In genomic region chr12:106118-106561, GRCh38 we compare ENCODE assay signal across 9 cellular contexts. TPM values are rescaled to one million over a fixed set of nuclear protein-coding genes. Genes with fewer than 3 reads are reported as not detected.
A peak's percentile ranks its signal among the peaks of the same experiment; 100 is the strongest.
DNase-seq lines count a peak whose midpoint lies in the region; ATAC-seq lines count a peak whose summit lies in the region.
"Had no signal": no experiment of that assay in that cellular context is flagged by ENCODE, and none has a peak within 500 bp of the region (broad histone marks: within the 10 kb centered on the region; RNA-seq: fewer than 3 reads in every experiment).

No MANE protein-coding gene starts in this region.

- H3K79me2 ChIP-seq in Karpas-422 (ENCODE audit: low read length): no peaks in the 10 kb centered on the region

- DNase-seq in Karpas-422 (peak; percentile 70), germinal center (ENCODE audit: low spot score) (peak; percentile 81), immature natural killer cell (no peak), H4 (ENCODE audit: low spot score) (no peak), NOMO-1 treated with dmso at 0.1 percent for 144 hours (lab: John Stamatoyannopoulos, UW; ENCODE audit: unreplicated experiment) (no peak)
- no peak for DNase-seq in naive thymus-derived CD4-positive, alpha-beta T cell

- CTCF ChIA-PET in naive thymus-derived CD4-positive, alpha-beta T cell (lab: Charles Lee): no interaction called here

- H3K27me3 Mint-ChIP-seq in immature natural killer cell (ENCODE audit: low read depth in 3 of 3): peaks cover 4 to 12% (median 5%) of the 10 kb centered on the region in 3 donors
- peaks cover 0 to 8% (median 0%) of the 10 kb centered on the region in 5 donors for H3K27me3 Mint-ChIP-seq in naive thymus-derived CD4-positive, alpha-beta T cell

- no peak overlapping the region; the same call in 1 of the 2 replicates for H2AFZ ChIP-seq in Karpas-422 (ENCODE audit: low read length)

- POLR2A ChIA-PET in naive thymus-derived CD4-positive, alpha-beta T cell (lab: Charles Lee): no interaction called here

- peaks cover 0 to 3% (median 0%) of the 10 kb centered on the region in 3 donors for H3K36me3 Mint-ChIP-seq in immature natural killer cell
- no peaks in the 10 kb centered on the region for H3K36me3 Mint-ChIP-seq in naive thymus-derived CD4-positive, alpha-beta T cell

- no peaks in the 10 kb centered on the region for H3K9me3 Mint-ChIP-seq in immature natural killer cell
- peaks cover 0 to 2% (median 0%) of the 10 kb centered on the region in 11 donors for H3K9me3 Mint-ChIP-seq in naive thymus-derived CD4-positive, alpha-beta T cell
- H3K9me3 Mint-ChIP-seq: dendritic cell treated with granulocyte-macrophage colony-stimulating factor and Interleukin-4, amounts not matched to agents 40 ng/mL and 50 ng/mL, for 4 days had no signal

- peaks cover 5 to 7% of the 10 kb centered on the region in 2 donors for H3K4me1 Mint-ChIP-seq in immature natural killer cell
- H3K4me1 Mint-ChIP-seq in naive thymus-derived CD4-positive, alpha-beta T cell: peaks cover 12 to 42% (median 22%) of the 10 kb centered on the region in 7 donors

- H3K27ac Mint-ChIP-seq in immature natural killer cell: no peak overlapping the region
- H3K27ac Mint-ChIP-seq in naive thymus-derived CD4-positive, alpha-beta T cell: peak overlapping the region in 1 of 9 donors; percentile 52
- H3K27ac Mint-ChIP-seq: dendritic cell treated with granulocyte-macrophage colony-stimulating factor and Interleukin-4, amounts not matched to agents 40 ng/mL and 50 ng/mL, for 4 days had no signal

- H3K9me2 ChIP-seq in Karpas-422 (replicated peaks; ENCODE audit: insufficient read depth, low read length): no peaks in the 10 kb centered on the region

- peak; percentile 74 for ATAC-seq in GM18499 (IDR thresholded peaks at IDR 0.05; ENCODE audit: insufficient read depth, unreplicated experiment)
- ATAC-seq in GM21619 (IDR thresholded peaks at IDR 0.05; ENCODE audit: unreplicated experiment): peak; percentile 98
- ATAC-seq in naive thymus-derived CD4-positive, alpha-beta T cell: no peak

- H3K27ac ChIP-seq in Karpas-422 (ENCODE audit: low read length): no peak overlapping the region
- H3K27ac ChIP-seq in naive thymus-derived CD4-positive, alpha-beta T cell (ENCODE audit: low read depth, low read length): no peak overlapping the region

- H3K4me2 ChIP-seq in Karpas-422 (ENCODE audit: low read depth, low read length, poor library complexity, severe bottlenecking): peak overlapping the region; percentile 1

- no peaks in the 10 kb centered on the region for H4K20me1 ChIP-seq in Karpas-422 (ENCODE audit: insufficient read depth, low read depth, low read length)

- H3K27me3 ChIP-seq in Karpas-422 (ENCODE audit: low read length): no peaks in the 10 kb centered on the region
- H3K27me3 ChIP-seq in naive thymus-derived CD4-positive, alpha-beta T cell (ENCODE audit: control insufficient read depth in 2 of 2, insufficient read depth in 2 of 2, low read length in 2 of 2): no peaks in the 10 kb centered on the region

- H3K4me3 ChIP-seq in Karpas-422 (ENCODE audit: low read length): no peak overlapping the region
- no peak overlapping the region for H3K4me3 ChIP-seq in naive thymus-derived CD4-positive, alpha-beta T cell (ENCODE audit: low read length)

- no peaks in the 10 kb centered on the region for H3K36me3 ChIP-seq in Karpas-422 (ENCODE audit: insufficient read depth, low read length)
- no peaks in the 10 kb centered on the region for H3K36me3 ChIP-seq in naive thymus-derived CD4-positive, alpha-beta T cell (ENCODE audit: control insufficient read depth in 2 of 3, insufficient read depth in 3 of 3, low read length in 3 of 3)

- H3K4me1 ChIP-seq in Karpas-422 (ENCODE audit: low read length): peaks cover 12% of the 10 kb centered on the region
- peaks cover 0 to 11% of the 10 kb centered on the region in 2 donors for H3K4me1 ChIP-seq in naive thymus-derived CD4-positive, alpha-beta T cell (ENCODE audit: control insufficient read depth in 2 of 2, insufficient read depth in 2 of 2, low read length in 2 of 2)

- H3K9ac ChIP-seq in Karpas-422 (ENCODE audit: low read length): no peak overlapping the region

- H3K4me3 Mint-ChIP-seq in immature natural killer cell: no peak overlapping the region
- H3K4me3 Mint-ChIP-seq in naive thymus-derived CD4-positive, alpha-beta T cell: no peak overlapping the region
- H3K4me3 Mint-ChIP-seq: dendritic cell treated with granulocyte-macrophage colony-stimulating factor and Interleukin-4, amounts not matched to agents 40 ng/mL and 50 ng/mL, for 4 days had no signal

- H3K9me3 ChIP-seq in Karpas-422 (ENCODE audit: low read length): no peaks in the 10 kb centered on the region; the same call in 1 of the 2 replicates
- no peaks in the 10 kb centered on the region for H3K9me3 ChIP-seq in naive thymus-derived CD4-positive, alpha-beta T cell (ENCODE audit: control insufficient read depth in 2 of 3, low read length in 3 of 3)

- intact Hi-C loops in naive thymus-derived CD4-positive, alpha-beta T cell (cut with micrococcal nuclease): no loop called here

RNA-seq across cellular contexts. Expression of gene IQSEC3, which starts 39.6 kb away (rescaled TPM):
- total RNA-seq in Karpas-422 (2014; rRNA removed; shearing (Covaris generic); ENCODE audit: low replicate concordance): not detected in 2 replicates
- polyA plus RNA-seq in immature natural killer cell: under 1 TPM in 1 of 3 donors, not detected in 2; 0.07 TPM
- total RNA-seq in H4 (2014; rRNA removed; shearing (Covaris generic)): not detected in 2 replicates
- 1 to 10 TPM in 4 of 5 experiments, under 1 TPM in 1; 0.36 to 5.5 (median 2.0) TPM for total RNA-seq in naive thymus-derived CD4-positive, alpha-beta T cell
- polyA plus RNA-seq in naive thymus-derived CD4-positive, alpha-beta T cell: under 1 TPM in 1 of 2 donors, not detected in 1; 0.97 TPM

Comparison
In these comparisons a context has a peak if more than half of its experiments do, and no peak if none do; other contexts are left out.
1. DNase-seq: peak in Karpas-422 (single experiment) and germinal center (single experiment); none in immature natural killer cell (0 of 3), H4 (single experiment), naive thymus-derived CD4-positive, alpha-beta T cell (0 of 9) and NOMO-1 treated with dmso at 0.1 percent for 144 hours (single experiment).